ENCODE assay signal across 2 cellular contexts in genomic region chr20:43746344-43747137, GRCh38.
TF ChIP-seq lines count a peak whose summit lies in the region.

No MANE protein-coding gene starts in this region.

TF ChIP-seq in GM12891, 5 proteins besides CTCF, POLR2A, EP300 and RAD21:
- TF ChIP-seq PAX5 (IDR thresholded peaks at IDR 0.05; ENCODE audit: insufficient read depth, low read length, severe bottlenecking) (no peak), SPI1 (IDR thresholded peaks at IDR 0.05; ENCODE audit: low read depth, low read length) (no peak)

TF ChIP-seq in GM12878, 131 proteins besides CTCF, POLR2A, EP300 and RAD21:
- TF ChIP-seq IKZF1 (conservative IDR thresholded peaks at IDR 0.05) (0 out of 2 replicates have a peak, but pooled peaks have one; percentile 21), JUND (IDR thresholded peaks at IDR 0.05; ENCODE audit: low read depth, low read length) (no peak), STAT3 (IDR thresholded peaks at IDR 0.05; ENCODE audit: low read depth, low read length) (no peak), ESRRA (IDR thresholded peaks at IDR 0.05; ENCODE audit: low read length) (no peak)
